ENCODE assay signal across 14 cellular contexts in the genomic region with DNA sequence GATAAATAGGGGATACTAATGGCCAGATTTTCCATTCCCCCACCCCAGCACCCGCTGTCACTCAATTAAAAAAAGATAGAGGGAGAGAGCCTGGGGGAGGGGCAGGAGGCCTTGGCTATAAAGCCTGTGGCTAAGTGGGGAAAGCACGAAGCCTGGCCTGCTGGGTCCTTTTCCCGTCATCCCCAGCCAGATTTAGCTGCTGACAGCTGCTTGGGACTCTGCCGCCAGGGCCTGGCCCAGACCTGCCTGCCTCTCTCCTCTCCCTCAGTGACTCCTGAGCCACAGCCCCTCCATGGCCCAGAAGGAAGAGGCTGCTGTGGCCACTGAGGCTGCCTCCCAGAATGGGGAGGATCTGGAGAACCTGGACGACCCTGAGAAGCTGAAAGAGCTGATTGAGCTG. TPM values are rescaled to one million over a fixed set of nuclear protein-coding genes. Genes with fewer than 3 reads are reported as not detected.
DNase-seq lines count a peak whose midpoint lies in the region; ATAC-seq, FAIRE-seq and TF ChIP-seq lines count a peak whose summit lies in the region.
"Had no signal": no experiment of that assay in that cellular context is flagged by ENCODE, and none has a peak within 500 bp of the region (broad histone marks: within the 10 kb centered on the region; RNA-seq: fewer than 3 reads in every experiment).

A gene (plus strand): TSS at position 147 of the 400 bp plus-strand sequence. CDS start 146 bp downstream, at position 293.

- in situ Hi-C loops in HAP-1 (cut with MboI; ENCODE audit: low sequenced_read_pairs) = no loop called here

- no peak within 1 kb of the TSS for H3K4me2 ChIP-seq in hepatocyte

- WGBS in hepatocyte (ENCODE audit: low lambda C conversion rate, missing lambda C conversion rate) = 56% methylated on average over 5 of the region's 5 CpGs

- no peak for FAIRE-seq in frontal cortex (lab: Jason Lieb, UNC)
- FAIRE-seq: GM12892 had no signal

- no peak within 1 kb of the TSS for H3K4me3 Mint-ChIP-seq in activated naive CD4-positive, alpha-beta T cell treated with anti-CD3 and anti-CD28 coated beads, Interleukin-2, amount 10 ng/mL, durations not matched to agents 7 days and 5 days
- H3K4me3 Mint-ChIP-seq in activated B cell treated with CpG ODN at 0.5 μM for 24 hours = peak within 1 kb of the TSS; percentile 25
- no peak within 1 kb of the TSS for H3K4me3 Mint-ChIP-seq in stimulated activated memory B cell treated with anti-CD40 and anti-IgM and Interleukin-4, amounts not matched to agents 10 μg/mL and 1 μg/mL and 100 μg/mL, for 72 hours

- no peak for DNase-seq in activated naive CD4-positive, alpha-beta T cell treated with anti-CD3 and anti-CD28 coated beads, Interleukin-2, amount 10 ng/mL, durations not matched to agents 7 days and 5 days
- no peak for DNase-seq in activated naive CD4-positive, alpha-beta T cell (lab: John Stamatoyannopoulos, UW)
- DNase-seq in activated B cell treated with CpG ODN at 0.5 μM for 24 hours = no peak
- no peak for DNase-seq in hepatocyte (ENCODE audit: low spot score)
- DNase-seq in stimulated activated CD4-positive, alpha-beta T cell treated with anti-CD3 and anti-CD28 coated beads, Interleukin-15, amount 100 ng/mL, for 24 hours = no peak
- DNase-seq in frontal cortex (ENCODE audit: low spot score in 2 of 2) = no peak
- no peak for DNase-seq in HAP-1 (ENCODE audit: low spot score in 2 of 2)
- DNase-seq: caudate nucleus, NCI-H1436 treated with DMSO at 0.1 percent for 48 hours had no signal

- POLR2A ChIA-PET in activated B cell treated with CpG ODN at 0.5 μM for 24 hours (lab: Charles Lee) = interaction anchor here (0.6 to 1.3 kb wide), 2 partner anchors 19 to 1157 kb away, joined by 3 read pairs; a partner anchor contains a TSS

- H3K36me3 Mint-ChIP-seq in activated naive CD4-positive, alpha-beta T cell treated with anti-CD3 and anti-CD28 coated beads, Interleukin-2, amount 10 ng/mL, durations not matched to agents 7 days and 5 days = peaks cover 10% of the 10 kb centered on the region
- peaks cover 12% of the 10 kb centered on the region for H3K36me3 Mint-ChIP-seq in activated B cell treated with CpG ODN at 0.5 μM for 24 hours (ENCODE audit: low read depth)
- H3K36me3 Mint-ChIP-seq in stimulated activated memory B cell treated with anti-CD40 and anti-IgM and Interleukin-4, amounts not matched to agents 10 μg/mL and 1 μg/mL and 100 μg/mL, for 72 hours = peaks cover 27% of the 10 kb centered on the region

- no peak within 1 kb of the TSS for H3K4me3 ChIP-seq in hepatocyte
- no peak within 1 kb of the TSS for H3K4me3 ChIP-seq in HAP-1

- no peaks in the 10 kb centered on the region for H4K20me1 ChIP-seq in hepatocyte (ENCODE audit: insufficient read depth, poor library complexity, severe bottlenecking)

- no peak within 1 kb of the TSS for H2AFZ ChIP-seq in hepatocyte

- H3K9me3 ChIP-seq in hepatocyte (ENCODE audit: low read depth) (no peaks in the 10 kb centered on the region), HAP-1 (no peaks in the 10 kb centered on the region)

- CTCF ChIA-PET in activated naive CD4-positive, alpha-beta T cell treated with anti-CD3 and anti-CD28 coated beads, Interleukin-2, amount 10 ng/mL, durations not matched to agents 7 days and 5 days (lab: Charles Lee) = interaction anchor here (1.2 to 4.7 kb wide), 6 partner anchors 11 to 25 kb away, joined by 3 to 38 read pairs (median 8); a partner anchor contains a TSS
- CTCF ChIA-PET in activated B cell treated with CpG ODN at 0.5 μM for 24 hours (lab: Charles Lee) = no interaction called here

- no peak for TF ChIP-seq CTCF in activated B cell treated with CpG ODN at 0.5 μM for 24 hours (IDR thresholded peaks at IDR 0.05)
- TF ChIP-seq CTCF in hepatocyte (IDR thresholded peaks at IDR 0.05; ENCODE audit: poor library complexity) = no peak

- peaks cover 2% of the 10 kb centered on the region for H3K9me3 Mint-ChIP-seq in activated naive CD4-positive, alpha-beta T cell treated with anti-CD3 and anti-CD28 coated beads, Interleukin-2, amount 10 ng/mL, durations not matched to agents 7 days and 5 days
- H3K9me3 Mint-ChIP-seq in activated B cell treated with CpG ODN at 0.5 μM for 24 hours = no peaks in the 10 kb centered on the region
- no peaks in the 10 kb centered on the region for H3K9me3 Mint-ChIP-seq in stimulated activated memory B cell treated with anti-CD40 and anti-IgM and Interleukin-4, amounts not matched to agents 10 μg/mL and 1 μg/mL and 100 μg/mL, for 72 hours

- H3K27ac Mint-ChIP-seq in activated naive CD4-positive, alpha-beta T cell treated with anti-CD3 and anti-CD28 coated beads, Interleukin-2, amount 10 ng/mL, durations not matched to agents 7 days and 5 days = peak within 1 kb of the TSS; percentile 79
- H3K27ac Mint-ChIP-seq in activated B cell treated with CpG ODN at 0.5 μM for 24 hours = peak within 1 kb of the TSS; percentile 73
- H3K27ac Mint-ChIP-seq in stimulated activated memory B cell treated with anti-CD40 and anti-IgM and Interleukin-4, amounts not matched to agents 10 μg/mL and 1 μg/mL and 100 μg/mL, for 72 hours = peak within 1 kb of the TSS; percentile 33

- H3K79me2 ChIP-seq in hepatocyte = no peaks in the 10 kb centered on the region

- H3K36me3 ChIP-seq in hepatocyte (replicated peaks; ENCODE audit: insufficient read depth, low read depth) = no peaks in the 10 kb centered on the region
- H3K36me3 ChIP-seq in HAP-1 (replicated peaks) = no peaks in the 10 kb centered on the region

- no peaks in the 10 kb centered on the region for H3K27me3 ChIP-seq in hepatocyte
- H3K27me3 ChIP-seq in HAP-1 (ENCODE audit: low read depth) = no peaks in the 10 kb centered on the region

- H3K4me1 ChIP-seq in hepatocyte (ENCODE audit: insufficient read depth) (peaks cover 73% of the 10 kb centered on the region), HAP-1 (no peaks in the 10 kb centered on the region)

- H3K9me2 ChIP-seq in hepatocyte (replicated peaks; ENCODE audit: insufficient read depth) = no peaks in the 10 kb centered on the region

- peak within 1 kb of the TSS; percentile 95 for H3K27ac ChIP-seq in hepatocyte
- H3K27ac ChIP-seq: C4-2B had no signal

- ATAC-seq in activated B cell treated with CpG ODN at 0.5 μM for 24 hours (ENCODE audit: low read depth) = no peak
- ATAC-seq in stimulated activated memory B cell treated with anti-CD40 and anti-IgM and Interleukin-4, amounts not matched to agents 10 μg/mL and 1 μg/mL and 100 μg/mL, for 72 hours = no peak

- H3K4me1 Mint-ChIP-seq in activated naive CD4-positive, alpha-beta T cell treated with anti-CD3 and anti-CD28 coated beads, Interleukin-2, amount 10 ng/mL, durations not matched to agents 7 days and 5 days = peaks cover 21% of the 10 kb centered on the region
- peaks cover 21% of the 10 kb centered on the region for H3K4me1 Mint-ChIP-seq in activated B cell treated with CpG ODN at 0.5 μM for 24 hours
- H3K4me1 Mint-ChIP-seq in stimulated activated memory B cell treated with anti-CD40 and anti-IgM and Interleukin-4, amounts not matched to agents 10 μg/mL and 1 μg/mL and 100 μg/mL, for 72 hours = peaks cover 21% of the 10 kb centered on the region

- intact Hi-C loops in activated B cell treated with CpG ODN at 0.5 μM for 24 hours (cut with micrococcal nuclease) = no loop called here

- no peaks in the 10 kb centered on the region for H3K27me3 Mint-ChIP-seq in activated naive CD4-positive, alpha-beta T cell treated with anti-CD3 and anti-CD28 coated beads, Interleukin-2, amount 10 ng/mL, durations not matched to agents 7 days and 5 days
- H3K27me3 Mint-ChIP-seq in activated B cell treated with CpG ODN at 0.5 μM for 24 hours = no peaks in the 10 kb centered on the region
- H3K27me3 Mint-ChIP-seq in stimulated activated memory B cell treated with anti-CD40 and anti-IgM and Interleukin-4, amounts not matched to agents 10 μg/mL and 1 μg/mL and 100 μg/mL, for 72 hours = no peaks in the 10 kb centered on the region

RNA-seq across cellular contexts. Expression of the gene that starts here (rescaled TPM):
- total RNA-seq in activated B cell treated with CpG ODN at 0.5 μM for 24 hours = not detected in 2 replicates
- total RNA-seq in hepatocyte = 2.9 and 3.1 TPM in 2 replicates
- polyA plus RNA-seq in hepatocyte = 2.8 and 4.3 TPM in 2 replicates
- total RNA-seq in frontal cortex = not detected
- total RNA-seq: HT1080, renal cortical epithelial cell had no signal
